8 cellular contexts compared by ENCODE assay signal in genomic region chr3:8239718-8240698, GRCh38.
DNase-seq lines count a peak whose midpoint lies in the region; ATAC-seq lines count a peak whose summit lies in the region.

No MANE protein-coding gene starts in this region.

- no peaks in the 10 kb centered on the region for H3K4me1 Mint-ChIP-seq in activated naive CD8-positive, alpha-beta T cell treated with anti-CD3 and anti-CD28 coated beads for 36 hours

- H3K27me3 Mint-ChIP-seq in activated naive CD8-positive, alpha-beta T cell treated with anti-CD3 and anti-CD28 coated beads for 36 hours, result no peaks in the 10 kb centered on the region

- no peaks in the 10 kb centered on the region for H3K36me3 Mint-ChIP-seq in activated naive CD8-positive, alpha-beta T cell treated with anti-CD3 and anti-CD28 coated beads for 36 hours

- intact Hi-C loops in posterior vena cava (cut with DNase I), result no loop called here

- ATAC-seq in GM19328 (IDR thresholded peaks at IDR 0.05; ENCODE audit: unreplicated experiment) (peak; percentile 95), HG03135 (IDR thresholded peaks at IDR 0.05; ENCODE audit: unreplicated experiment) (peak; percentile 82)

- H3K27ac Mint-ChIP-seq in activated naive CD8-positive, alpha-beta T cell treated with anti-CD3 and anti-CD28 coated beads for 36 hours, result no peak overlapping the region

- peaks cover 7% of the 10 kb centered on the region for H3K9me3 Mint-ChIP-seq in activated naive CD8-positive, alpha-beta T cell treated with anti-CD3 and anti-CD28 coated beads for 36 hours

- DNase-seq in DMS 273 (lab: John Stamatoyannopoulos, UW; ENCODE audit: unreplicated experiment), result peak; percentile 50
- DNase-seq in NCI-H82 (lab: John Stamatoyannopoulos, UW), result peak; percentile 80
- peak; percentile 8 for DNase-seq in activated naive CD8-positive, alpha-beta T cell treated with anti-CD3 and anti-CD28 coated beads for 36 hours
- DNase-seq in hepatic stellate cell (ENCODE audit: low spot score), result peak; percentile 5
- peak; percentile 4 for DNase-seq in stimulated activated CD4-positive, alpha-beta T cell treated with anti-CD3 and anti-CD28 coated beads, Interleukin-12 subunit alpha, Interleukin-12 subunit beta, amount 100 ng/mL, for 4 hours
- DNase-seq in posterior vena cava (ENCODE audit: low spot score), result no peak

- H3K4me3 Mint-ChIP-seq in activated naive CD8-positive, alpha-beta T cell treated with anti-CD3 and anti-CD28 coated beads for 36 hours, result no peak overlapping the region
